ENCODE assay signal across 19 cellular contexts in genomic region chr13:87356314-87356713, GRCh38.
DNase-seq lines count a peak whose midpoint lies in the region; TF ChIP-seq lines count a peak whose summit lies in the region.
"Had no signal": no experiment of that assay in that cellular context is flagged by ENCODE, and none has a peak within 500 bp of the region (broad histone marks: within the 10 kb centered on the region; RNA-seq: fewer than 3 reads in every experiment).

No MANE protein-coding gene starts in this region.

- no peak for TF ChIP-seq POLR2A in erythroblast (IDR thresholded peaks at IDR 0.05; ENCODE audit: low read length)

- DNase-seq in DMS153 (lab: John Stamatoyannopoulos, UW) = peak; percentile 88
- DNase-seq in NCI-H748 (lab: John Stamatoyannopoulos, UW; ENCODE audit: unreplicated experiment) = peak; percentile 98
- peak; percentile 43 to 57 for DNase-seq in erythroblast (lab: John Stamatoyannopoulos, UW)
- no peak for DNase-seq in C1 segment of cervical spinal cord (lab: John Stamatoyannopoulos, UW)
- DNase-seq in NCI-H524 (lab: John Stamatoyannopoulos, UW) = no peak
- DNase-seq in occipital lobe (lab: John Stamatoyannopoulos, UW) = no peak
- DNase-seq in NK-92 treated with Interleukin-12 subunit alpha and Interleukin-12 subunit beta, amount 100 ng/mL, for 24 hours (lab: John Stamatoyannopoulos, UW) = no peak
- DNase-seq: activated CD4-positive, CD25-positive, alpha-beta regulatory T cell; activated CD8-positive, alpha-beta memory T cell treated with anti-CD3 and anti-CD28 coated beads for 24 hours; GDM1; H9; hippocampal formation; KG1; midbrain; NCI-H187; NCI-H774; stimulated activated CD4-positive, alpha-beta T cell treated with anti-CD3 and anti-CD28 coated beads, Interleukin-12 subunit alpha, Interleukin-12 subunit beta, amount 100 ng/mL, for 4 hours had no signal

- no peaks in the 10 kb centered on the region for H4K20me1 ChIP-seq in KMS-11 (ENCODE audit: insufficient read depth)

- peak overlapping the region; percentile 68 for H2AFZ ChIP-seq in KMS-11 (ENCODE audit: low read depth)
- H2AFZ ChIP-seq: neural progenitor cell had no signal

- peaks cover 21% of the 10 kb centered on the region for H3K4me1 ChIP-seq in KMS-11 (ENCODE audit: low read depth, poor library complexity, severe bottlenecking)
- H3K4me1 ChIP-seq: neural progenitor cell had no signal

- H3K27me3 ChIP-seq in KMS-11 (ENCODE audit: insufficient read depth, low read depth) = no peaks in the 10 kb centered on the region
- H3K27me3 ChIP-seq: neural progenitor cell had no signal

- no peak overlapping the region for H3K4me3 ChIP-seq in KMS-11 (IDR thresholded peaks at IDR 0.05; ENCODE audit: insufficient read depth, low read depth, low read length)
- H3K4me3 ChIP-seq: neural progenitor cell had no signal

- H3K36me3 ChIP-seq in KMS-11 (ENCODE audit: insufficient read depth) = no peaks in the 10 kb centered on the region
- H3K36me3 ChIP-seq: neural progenitor cell had no signal

- peak overlapping the region; percentile 46; the same call in 1 of the 2 replicates for H3K9ac ChIP-seq in KMS-11
- H3K9ac ChIP-seq: neural progenitor cell had no signal

- H3K4me2 ChIP-seq in KMS-11 = peak overlapping the region; percentile 63
- H3K4me2 ChIP-seq: neural progenitor cell had no signal

- peak overlapping the region; percentile 70 for H3K27ac ChIP-seq in KMS-11
- H3K27ac ChIP-seq: neural progenitor cell had no signal

- no peaks in the 10 kb centered on the region for H3K79me2 ChIP-seq in KMS-11 (ENCODE audit: insufficient read depth, low read depth)

- TF ChIP-seq CTCF in KMS-11 (conservative IDR thresholded peaks at IDR 0.05; ENCODE audit: low read depth, low read length) = no peak

Comparison
In these comparisons a context has a peak if more than half of its experiments do, and no peak if none do; other contexts are left out.
1. DNase-seq: peak in DMS153 (single experiment), NCI-H748 (single experiment) and erythroblast (2 of 2); none in C1 segment of cervical spinal cord (0 of 14), NCI-H524 (0 of 2), occipital lobe (single experiment) and NK-92 treated with Interleukin-12 subunit alpha and Interleukin-12 subunit beta, amount 100 ng/mL, for 24 hours (single experiment).